25 cellular contexts compared by ENCODE assay signal in the genomic region with DNA sequence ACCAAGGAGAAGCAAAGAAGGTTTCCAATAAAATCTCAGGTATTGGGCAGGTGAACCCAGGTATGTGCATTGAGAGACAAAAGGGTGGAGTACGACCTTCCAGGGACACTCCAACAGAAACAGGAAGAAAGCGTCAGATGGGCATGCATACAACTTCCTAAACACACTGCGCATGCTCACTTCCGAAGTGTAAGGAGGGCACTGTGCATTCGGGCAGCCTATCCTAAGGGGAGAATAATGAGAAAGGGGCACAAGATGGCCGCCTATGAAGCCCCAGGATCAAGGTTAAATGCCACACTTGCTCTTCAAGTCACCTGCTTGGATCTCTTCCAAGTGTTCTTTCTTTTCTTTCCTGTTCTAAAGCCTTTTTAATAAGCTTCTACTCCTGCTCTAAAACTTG. TPM values are rescaled to one million over a fixed set of nuclear protein-coding genes. Genes with fewer than 3 reads are reported as not detected.
DNase-seq lines count a peak whose midpoint lies in the region; ATAC-seq and TF ChIP-seq lines count a peak whose summit lies in the region.
"Had no signal": no experiment of that assay in that cellular context is flagged by ENCODE, and none has a peak within 500 bp of the region (broad histone marks: within the 10 kb centered on the region; RNA-seq: fewer than 3 reads in every experiment).

No MANE protein-coding gene starts in this region.

- ATAC-seq in natural killer cell = no peak
- no peak for ATAC-seq in natural killer cell treated with Interleukin-12 subunit alpha and Interleukin-12 subunit beta and Interleukin-15 and Interleukin-18, amount 100 ng/mL, for 72 hours
- ATAC-seq: PC-3, right cardiac atrium had no signal

- no peak for DNase-seq in natural killer cell
- no peak for DNase-seq in natural killer cell treated with Interleukin-12 subunit alpha and Interleukin-12 subunit beta and Interleukin-15 and Interleukin-18, amount 100 ng/mL, for 72 hours (ENCODE audit: low spot score)
- peak; percentile 30 for DNase-seq in SK-MEL-5 (ENCODE audit: low read depth, low spot score)
- DNase-seq in activated CD4-positive, CD25-positive, alpha-beta regulatory T cell (lab: John Stamatoyannopoulos, UW) = no peak
- no peak for DNase-seq in HPDE6-E6E7 (ENCODE audit: extremely low spot score)
- DNase-seq in KG1 (lab: John Stamatoyannopoulos, UW) = no peak
- DNase-seq: activated B cell treated with CpG ODN at 0.5 μM for 24 hours; activated gamma-delta T cell treated with Interleukin-2 at 50 U/mL for 16 hours; central memory CD4-positive, alpha-beta T cell; dermis blood vessel endothelial cell; GOT3; hypothalamus; midbrain; NCI-H1417 treated with DMSO at 0.1 percent for 48 hours; NCI-H2081 treated with DMSO at 0.1 percent for 48 hours; NCI-H446; PC-3; right cardiac atrium; Right ventricle myocardium superior; stimulated activated CD4-positive, alpha-beta T cell treated with anti-CD3 and anti-CD28 coated beads, Interleukin-4, amount 100 ng/mL, for 4 hours; stimulated activated naive CD4-positive, alpha-beta T cell treated with Interleukin-2 at 50 U/mL for 16 hours had no signal

- no peaks in the 10 kb centered on the region for H3K27me3 Mint-ChIP-seq in natural killer cell (ENCODE audit: low read depth in 2 of 2)
- no peaks in the 10 kb centered on the region for H3K27me3 Mint-ChIP-seq in natural killer cell treated with Interleukin-12 subunit alpha and Interleukin-12 subunit beta and Interleukin-15 and Interleukin-18, amount 100 ng/mL, for 72 hours
- H3K27me3 Mint-ChIP-seq in activated naive CD8-positive, alpha-beta T cell = no peaks in the 10 kb centered on the region
- H3K27me3 Mint-ChIP-seq: activated B cell treated with CpG ODN at 0.5 μM for 24 hours had no signal

- no peaks in the 10 kb centered on the region for H3K36me3 Mint-ChIP-seq in natural killer cell
- H3K36me3 Mint-ChIP-seq in natural killer cell treated with Interleukin-12 subunit alpha and Interleukin-12 subunit beta and Interleukin-15 and Interleukin-18, amount 100 ng/mL, for 72 hours = no peaks in the 10 kb centered on the region
- no peaks in the 10 kb centered on the region for H3K36me3 Mint-ChIP-seq in activated naive CD8-positive, alpha-beta T cell

- H3K4me1 Mint-ChIP-seq in natural killer cell = peaks cover 53 to 66% of the 10 kb centered on the region in 2 donors
- peaks cover 55 to 57% of the 10 kb centered on the region in 2 donors for H3K4me1 Mint-ChIP-seq in natural killer cell treated with Interleukin-12 subunit alpha and Interleukin-12 subunit beta and Interleukin-15 and Interleukin-18, amount 100 ng/mL, for 72 hours (ENCODE audit: low read depth in 2 of 2)
- peaks cover 45% of the 10 kb centered on the region for H3K4me1 Mint-ChIP-seq in activated naive CD8-positive, alpha-beta T cell (ENCODE audit: low read depth)

- intact Hi-C loops in natural killer cell (cut with micrococcal nuclease) = loop anchor here (5.0 kb wide), 2 partner anchors 38 to 672 kb away; a partner anchor contains a TSS

- H3K4me3 Mint-ChIP-seq in natural killer cell = no peak overlapping the region
- H3K4me3 Mint-ChIP-seq in natural killer cell treated with Interleukin-12 subunit alpha and Interleukin-12 subunit beta and Interleukin-15 and Interleukin-18, amount 100 ng/mL, for 72 hours = no peak overlapping the region
- peak overlapping the region; percentile 42 for H3K4me3 Mint-ChIP-seq in activated naive CD8-positive, alpha-beta T cell
- H3K4me3 Mint-ChIP-seq: activated B cell treated with CpG ODN at 0.5 μM for 24 hours had no signal

- H3K27ac Mint-ChIP-seq in natural killer cell = peak overlapping the region; percentile 91 to 92
- peak overlapping the region in 1 of 2 donors; percentile 72 for H3K27ac Mint-ChIP-seq in natural killer cell treated with Interleukin-12 subunit alpha and Interleukin-12 subunit beta and Interleukin-15 and Interleukin-18, amount 100 ng/mL, for 72 hours
- peak overlapping the region; percentile 72 for H3K27ac Mint-ChIP-seq in activated naive CD8-positive, alpha-beta T cell
- H3K27ac Mint-ChIP-seq: activated B cell treated with CpG ODN at 0.5 μM for 24 hours had no signal

- no peaks in the 10 kb centered on the region for H3K9me3 Mint-ChIP-seq in natural killer cell
- no peaks in the 10 kb centered on the region for H3K9me3 Mint-ChIP-seq in natural killer cell treated with Interleukin-12 subunit alpha and Interleukin-12 subunit beta and Interleukin-15 and Interleukin-18, amount 100 ng/mL, for 72 hours
- H3K9me3 Mint-ChIP-seq in activated naive CD8-positive, alpha-beta T cell (ENCODE audit: low read depth) = no peaks in the 10 kb centered on the region
- H3K9me3 Mint-ChIP-seq: activated B cell treated with CpG ODN at 0.5 μM for 24 hours had no signal

- TF ChIP-seq CTCF in natural killer cell (IDR thresholded peaks at IDR 0.05) = no peak

- in situ Hi-C loops in SK-MEL-5 (cut with HindIII; ENCODE audit: low pct_unique_long_range_greater_than_20kb, low sequenced_read_pairs) = no loop called here

RNA-seq across cellular contexts. Expression of a gene that starts 39.4 kb away (rescaled TPM):
- not detected for total RNA-seq in natural killer cell
- total RNA-seq in natural killer cell treated with Interleukin-12 subunit alpha and Interleukin-12 subunit beta and Interleukin-15 and Interleukin-18, amount 100 ng/mL, for 72 hours = not detected
- not detected in 2 replicates for total RNA-seq in SK-MEL-5 (2014; rRNA removed; shearing (Covaris generic))
- not detected in 2 replicates for polyA plus RNA-seq in SK-MEL-5 (2015; cell fraction: cytosol; rRNA removed)
- not detected in 2 replicates for polyA plus RNA-seq in SK-MEL-5 (2015; cell fraction: nucleus; rRNA removed)
- total RNA-seq: activated B cell treated with CpG ODN at 0.5 μM for 24 hours, ascending aorta, dermis blood vessel endothelial cell, liver, PC-3, Right ventricle myocardium superior had no signal
- polyA plus RNA-seq: liver, neural cell had no signal
